Comparison of ENCODE assay signal across 15 cellular contexts in the genomic region with DNA sequence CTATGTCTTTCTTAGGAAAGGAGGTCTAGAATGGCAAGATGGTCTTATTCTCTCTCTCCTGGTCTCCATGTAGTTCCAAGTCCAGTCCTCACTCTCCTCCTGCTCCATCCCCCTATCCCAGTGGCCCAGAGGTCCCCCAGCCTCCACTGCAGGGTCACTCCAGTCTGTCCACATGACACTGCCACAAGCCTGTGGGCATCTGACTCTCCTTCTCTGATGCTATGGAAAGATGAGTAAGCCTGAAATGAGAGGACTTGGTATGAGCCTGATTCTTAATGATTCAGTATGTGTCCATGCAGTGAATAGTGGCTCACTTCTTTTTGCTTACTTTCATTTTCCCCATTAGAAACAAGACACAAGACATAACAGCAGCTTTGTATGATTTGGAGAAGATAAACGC.
DNase-seq lines count a peak whose midpoint lies in the region; ATAC-seq and TF ChIP-seq lines count a peak whose summit lies in the region.
"Had no signal": no experiment of that assay in that cellular context is flagged by ENCODE, and none has a peak within 500 bp of the region (broad histone marks: within the 10 kb centered on the region; RNA-seq: fewer than 3 reads in every experiment).

No MANE protein-coding gene starts in this region.

- no peaks in the 10 kb centered on the region for H3K36me3 ChIP-seq in WERI-Rb-1
- H3K36me3 ChIP-seq in hepatocyte (replicated peaks; ENCODE audit: insufficient read depth, low read depth), result no peaks in the 10 kb centered on the region
- H3K36me3 ChIP-seq: stomach had no signal

- H3K9me2 ChIP-seq in hepatocyte (replicated peaks; ENCODE audit: insufficient read depth), result no peaks in the 10 kb centered on the region

- ATAC-seq in GM18868 (IDR thresholded peaks at IDR 0.05; ENCODE audit: unreplicated experiment), result no peak

- H3K9me3 Mint-ChIP-seq in HFFc6, result no peaks in the 10 kb centered on the region

- H3K36me3 Mint-ChIP-seq in HFFc6 (ENCODE audit: low read depth), result peaks cover 8% of the 10 kb centered on the region; the same call in 1 of the 2 replicates
- H3K36me3 Mint-ChIP-seq: activated CD4-positive, alpha-beta memory T cell treated with anti-CD3 and anti-CD28 coated beads for 36 hours had no signal

- H3K4me2 ChIP-seq in hepatocyte, result no peak overlapping the region
- H3K4me2 ChIP-seq: KMS-11 had no signal

- H2AFZ ChIP-seq in hepatocyte, result no peak overlapping the region

- no peaks in the 10 kb centered on the region for H3K79me2 ChIP-seq in hepatocyte

- no peaks in the 10 kb centered on the region for H3K4me1 ChIP-seq in hepatocyte (ENCODE audit: insufficient read depth)
- H3K4me1 ChIP-seq: stomach had no signal

- H3K27ac Mint-ChIP-seq in HFFc6, result peak overlapping the region; percentile 99
- H3K27ac Mint-ChIP-seq: activated CD4-positive, alpha-beta memory T cell treated with anti-CD3 and anti-CD28 coated beads for 36 hours; T-helper 2 cell treated with Interferon-gamma antibody and Interleukin-4, amounts not matched to agents 5 μg/mL and 100 μg/mL, for 36 hours had no signal

- no peak overlapping the region for H3K27ac ChIP-seq in WERI-Rb-1
- H3K27ac ChIP-seq in hepatocyte, result no peak overlapping the region
- H3K27ac ChIP-seq: KMS-11, stomach had no signal

- no peak overlapping the region for H3K4me3 ChIP-seq in WERI-Rb-1 (ENCODE audit: low read depth, low read length)
- H3K4me3 ChIP-seq in hepatocyte, result no peak overlapping the region
- H3K4me3 ChIP-seq: stomach had no signal

- no peaks in the 10 kb centered on the region for H3K27me3 Mint-ChIP-seq in HFFc6 (ENCODE audit: insufficient read depth)
- H3K27me3 Mint-ChIP-seq: activated CD4-positive, alpha-beta memory T cell treated with anti-CD3 and anti-CD28 coated beads for 36 hours; central memory CD8-positive, alpha-beta T cell had no signal

- H3K4me1 Mint-ChIP-seq in HFFc6 (ENCODE audit: low read depth), result peaks cover 41% of the 10 kb centered on the region
- H3K4me1 Mint-ChIP-seq: central memory CD8-positive, alpha-beta T cell had no signal

- H3K4me3 Mint-ChIP-seq in HFFc6, result peak overlapping the region; percentile 83
- H3K4me3 Mint-ChIP-seq: activated CD4-positive, alpha-beta memory T cell treated with anti-CD3 and anti-CD28 coated beads for 36 hours; central memory CD8-positive, alpha-beta T cell; T-helper 2 cell treated with Interferon-gamma antibody and Interleukin-4, amounts not matched to agents 5 μg/mL and 100 μg/mL, for 36 hours had no signal

- H4K20me1 ChIP-seq in hepatocyte (ENCODE audit: insufficient read depth, poor library complexity, severe bottlenecking), result no peaks in the 10 kb centered on the region

- DNase-seq in HFFc6 (peak; percentile 95), amniotic stem cell (lab: John Stamatoyannopoulos, UW) (peak; percentile 85), fibroblast of the conjunctiva (ENCODE audit: low read depth) (peak; percentile 53), G401 (ENCODE audit: low spot score) (no peak), WERI-Rb-1 (no peak), hepatocyte (ENCODE audit: low spot score) (no peak)
- DNase-seq: activated CD4-positive, alpha-beta memory T cell treated with anti-CD3 and anti-CD28 coated beads for 36 hours; activated effector memory CD4-positive, alpha-beta T cell treated with Interleukin-2 at 50 U/mL for 16 hours; kidney; NCI-H187 treated with DMSO at 0.1 percent for 48 hours; stomach had no signal

- TF ChIP-seq CTCF in HFFc6 (IDR thresholded peaks at IDR 0.05) (no peak), WERI-Rb-1 (IDR thresholded peaks at IDR 0.05; ENCODE audit: low read depth, low read length) (no peak), hepatocyte (IDR thresholded peaks at IDR 0.05; ENCODE audit: poor library complexity) (no peak)

- H3K27me3 ChIP-seq in WERI-Rb-1 (ENCODE audit: insufficient read depth, low read depth, severe bottlenecking) (no peaks in the 10 kb centered on the region), hepatocyte (no peaks in the 10 kb centered on the region)
- H3K27me3 ChIP-seq: stomach had no signal

- in situ Hi-C loops in G401 (cut with HindIII; ENCODE audit: low sequenced_read_pairs), result no loop called here

- 91% methylated on average over 1 of the region's 1 CpG for WGBS in hepatocyte (ENCODE audit: low lambda C conversion rate, missing lambda C conversion rate)

- H3K9me3 ChIP-seq in WERI-Rb-1 (ENCODE audit: severe bottlenecking) (no peaks in the 10 kb centered on the region), hepatocyte (ENCODE audit: low read depth) (no peaks in the 10 kb centered on the region)
- H3K9me3 ChIP-seq: stomach had no signal

Comparison
In these comparisons a context has a peak if more than half of its experiments do, and no peak if none do; other contexts are left out.
1. DNase-seq: peak in HFFc6 (single experiment), amniotic stem cell (single experiment) and fibroblast of the conjunctiva (single experiment); none in G401 (single experiment), WERI-Rb-1 (single experiment) and hepatocyte (single experiment).